Comparison of ENCODE assay signal across 16 cellular contexts in genomic region chr7:156147771-156148504, GRCh38.
DNase-seq lines count a peak whose midpoint lies in the region; ATAC-seq and TF ChIP-seq lines count a peak whose summit lies in the region.
"Had no signal": no experiment of that assay in that cellular context is flagged by ENCODE, and none has a peak within 500 bp of the region (broad histone marks: within the 10 kb centered on the region; RNA-seq: fewer than 3 reads in every experiment).

No MANE protein-coding gene starts in this region.

- no peaks in the 10 kb centered on the region for H3K4me1 ChIP-seq in upper lobe of right lung

- no peaks in the 10 kb centered on the region for H3K9me3 ChIP-seq in upper lobe of right lung

- intact Hi-C loops in upper lobe of right lung (cut with DNase I): no loop called here

- no peak for ATAC-seq in upper lobe of right lung

- H3K36me3 ChIP-seq in upper lobe of right lung: no peaks in the 10 kb centered on the region
- H3K36me3 ChIP-seq: BLaER1 treated with 17β-estradiol and CSF1 and Interleukin-3, amounts not matched to agents 10 nM and 100 nM had no signal

- H3K27ac Mint-ChIP-seq in chondrocyte (ENCODE audit: unreplicated experiment) (no peak overlapping the region), nephron progenitor cell (peak overlapping the region; percentile 26)
- H3K27ac Mint-ChIP-seq: B cell; CD8-positive, alpha-beta memory T cell had no signal

- no peaks in the 10 kb centered on the region for H3K27me3 ChIP-seq in upper lobe of right lung
- H3K27me3 ChIP-seq: BLaER1 treated with 17β-estradiol and CSF1 and Interleukin-3, amounts not matched to agents 10 nM and 100 nM had no signal

- H3K9me3 Mint-ChIP-seq in chondrocyte (ENCODE audit: low read depth) (no peaks in the 10 kb centered on the region), nephron progenitor cell (peaks cover under 1% of the 10 kb centered on the region)
- H3K9me3 Mint-ChIP-seq: CD8-positive, alpha-beta memory T cell had no signal

- DNase-seq in chondrocyte (ENCODE audit: low spot score): peak; percentile 51
- DNase-seq in islet precursor cell: peak; percentile 32
- DNase-seq in nephron progenitor cell: peak; percentile 29
- peak; percentile 39 for DNase-seq in upper lobe of right lung
- DNase-seq in activated CD4-positive, CD25-positive, alpha-beta regulatory T cell treated with anti-CD3 and anti-CD28 coated beads, Interleukin-2, amount 50 U/mL, for 72 hours: no peak
- no peak for DNase-seq in activated T-cell treated with anti-CD3 and anti-CD28 coated beads, Interleukin-2, amount 50 U/mL, for 1 hour
- DNase-seq in DMS53 treated with DMSO at 0.1 percent for 48 hours (lab: John Stamatoyannopoulos, UW; ENCODE audit: unreplicated experiment): no peak
- DNase-seq: CD8-positive, alpha-beta memory T cell; COR-L47; DMS 273 treated with DMSO at 0.1 percent for 48 hours; DMS53; GM23248; HCEC 1CT had no signal

- H3K4me1 Mint-ChIP-seq in chondrocyte (ENCODE audit: low read depth): no peaks in the 10 kb centered on the region
- H3K4me1 Mint-ChIP-seq in nephron progenitor cell: peaks cover 36% of the 10 kb centered on the region
- H3K4me1 Mint-ChIP-seq: B cell; CD8-positive, alpha-beta memory T cell had no signal

- no peak overlapping the region for H3K4me3 ChIP-seq in upper lobe of right lung
- H3K4me3 ChIP-seq: BLaER1 treated with 17β-estradiol and CSF1 and Interleukin-3, amounts not matched to agents 10 nM and 100 nM; GM23248 had no signal

- H3K27ac ChIP-seq in upper lobe of right lung: no peak overlapping the region
- H3K27ac ChIP-seq: BLaER1 treated with 17β-estradiol and CSF1 and Interleukin-3, amounts not matched to agents 10 nM and 100 nM; GM23248; HL-60 had no signal

- H3K4me3 Mint-ChIP-seq in chondrocyte (ENCODE audit: unreplicated experiment) (no peak overlapping the region), nephron progenitor cell (no peak overlapping the region)
- H3K4me3 Mint-ChIP-seq: B cell; CD8-positive, alpha-beta memory T cell had no signal

- H3K27me3 Mint-ChIP-seq in chondrocyte (ENCODE audit: low read depth) (peaks cover 12% of the 10 kb centered on the region), nephron progenitor cell (ENCODE audit: low read depth, poor library complexity) (peaks cover 6% of the 10 kb centered on the region)

- H3K36me3 Mint-ChIP-seq in chondrocyte (ENCODE audit: low read depth) (no peaks in the 10 kb centered on the region), nephron progenitor cell (ENCODE audit: low read depth) (no peaks in the 10 kb centered on the region)
- H3K36me3 Mint-ChIP-seq: CD8-positive, alpha-beta memory T cell had no signal

- TF ChIP-seq CTCF in chondrocyte (IDR thresholded peaks at IDR 0.05): no peak
- TF ChIP-seq CTCF in nephron progenitor cell (IDR thresholded peaks at IDR 0.05): no peak
- TF ChIP-seq CTCF in upper lobe of right lung (IDR thresholded peaks at IDR 0.05): no peak

Comparison
In these comparisons a context has a peak if more than half of its experiments do, and no peak if none do; other contexts are left out.
1. DNase-seq: peak in chondrocyte (single experiment), islet precursor cell (single experiment), nephron progenitor cell (single experiment) and upper lobe of right lung (single experiment); none in activated CD4-positive, CD25-positive, alpha-beta regulatory T cell treated with anti-CD3 and anti-CD28 coated beads, Interleukin-2, amount 50 U/mL, for 72 hours (single experiment), activated T-cell treated with anti-CD3 and anti-CD28 coated beads, Interleukin-2, amount 50 U/mL, for 1 hour (single experiment) and DMS53 treated with DMSO at 0.1 percent for 48 hours (single experiment).